Comparison of ENCODE assay signal across 8 cellular contexts in the genomic region with DNA sequence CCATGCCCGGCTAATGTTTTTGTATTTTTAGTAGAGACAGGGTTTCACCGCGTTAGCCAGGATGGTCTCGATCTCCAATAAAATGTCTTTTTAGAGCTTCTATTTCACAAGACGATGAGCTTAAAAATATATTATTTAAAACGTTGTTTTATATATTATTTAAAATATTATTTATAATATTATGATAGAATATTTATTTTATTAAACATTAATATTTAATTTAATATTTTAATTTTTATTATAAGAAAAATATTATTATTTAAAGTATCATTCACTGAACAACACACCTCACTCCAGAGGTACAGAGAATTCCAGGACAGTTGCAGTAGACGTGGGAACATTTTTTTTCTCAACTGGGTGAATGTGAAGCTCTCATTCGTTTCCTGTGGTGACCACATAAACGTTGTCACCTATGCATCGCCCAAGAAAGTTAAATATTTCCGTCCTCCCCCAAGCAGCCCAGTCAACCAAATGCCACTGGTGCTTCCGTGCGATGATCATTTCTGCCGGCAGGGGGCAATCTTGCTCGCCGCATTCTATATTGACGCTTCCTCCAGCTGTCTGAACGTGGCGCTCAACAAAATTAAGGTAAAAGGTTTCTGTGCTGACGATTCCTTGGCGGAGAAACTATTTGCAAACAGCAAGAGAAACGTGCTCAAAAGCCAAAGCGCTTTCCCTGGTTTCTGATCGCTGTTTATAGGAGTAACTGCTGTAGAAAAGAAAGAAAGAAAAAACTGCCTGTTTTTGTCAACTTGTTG. TPM values are rescaled to one million over a fixed set of nuclear protein-coding genes. Genes with fewer than 3 reads are reported as not detected.
DNase-seq lines count a peak whose midpoint lies in the region; ATAC-seq and TF ChIP-seq lines count a peak whose summit lies in the region.

No MANE protein-coding gene starts in this region.

- ATAC-seq in GM19438 (IDR thresholded peaks at IDR 0.05; ENCODE audit: low read depth, unreplicated experiment) (peak; percentile 78), naive B cell (ENCODE audit: low read depth in 2 of 2) (peak; percentile 76 to 83)
- ATAC-seq in stimulated activated effector memory CD8-positive, alpha-beta T cell treated with anti-CD3 and anti-CD28 coated beads, Interleukin-12 subunit alpha, Interleukin-12 subunit beta, amount 100 ng/mL, for 72 hours, result peak; percentile 91

- peak; percentile 74 to 78 (median 75) for DNase-seq in CD4-positive, alpha-beta memory T cell
- DNase-seq in HS-5 (ENCODE audit: low read depth) (peak; percentile 56), OCI-M1 (lab: John Stamatoyannopoulos, UW) (peak; percentile 87), activated T-cell treated with anti-CD3 and anti-CD28 coated beads for 4 hours (peak; percentile 82), esophagus squamous epithelium (lab: John Stamatoyannopoulos, UW) (no peak), naive B cell (peak; percentile 66)
- peak; percentile 88 to 96 for DNase-seq in stimulated activated effector memory CD8-positive, alpha-beta T cell treated with anti-CD3 and anti-CD28 coated beads, Interleukin-12 subunit alpha, Interleukin-12 subunit beta, amount 100 ng/mL, for 72 hours (ENCODE audit: low spot score in 2 of 2)

- 20 to 21% methylated on average over 23 to 24 of the region's 24 CpGs for WGBS in esophagus squamous epithelium, 2 donors

- H3K4me1 Mint-ChIP-seq in CD4-positive, alpha-beta memory T cell, result peaks cover 0 to 7% (median 6%) of the 10 kb centered on the region in 4 donors
- H3K4me1 Mint-ChIP-seq in naive B cell, result peaks cover 0 to 8% (median 5%) of the 10 kb centered on the region in 3 donors
- H3K4me1 Mint-ChIP-seq in stimulated activated effector memory CD8-positive, alpha-beta T cell treated with anti-CD3 and anti-CD28 coated beads, Interleukin-12 subunit alpha, Interleukin-12 subunit beta, amount 100 ng/mL, for 72 hours, result no peaks in the 10 kb centered on the region

- intact Hi-C loops in CD4-positive, alpha-beta memory T cell (cut with micrococcal nuclease), result loop anchor here (1.0 kb wide), 2 partner anchors 151 to 420 kb away; no protein-coding TSS in a partner anchor
- intact Hi-C loops in esophagus squamous epithelium (cut with DNase I), result loop anchor here (5.0 to 10.0 kb wide), 3 partner anchors 131 to 418 kb away; no protein-coding TSS in a partner anchor

- peak overlapping the region in 5 of 8 donors; percentile 24 to 74 (median 57) for H3K4me3 Mint-ChIP-seq in CD4-positive, alpha-beta memory T cell
- peak overlapping the region in 4 of 8 donors; percentile 9 to 69 (median 40) for H3K4me3 Mint-ChIP-seq in naive B cell
- no peak overlapping the region for H3K4me3 Mint-ChIP-seq in stimulated activated effector memory CD8-positive, alpha-beta T cell treated with anti-CD3 and anti-CD28 coated beads, Interleukin-12 subunit alpha, Interleukin-12 subunit beta, amount 100 ng/mL, for 72 hours

- H3K27me3 Mint-ChIP-seq in CD4-positive, alpha-beta memory T cell, result peaks cover 8 to 11% of the 10 kb centered on the region in 2 donors
- peaks cover under 1 to 15% (median 13%) of the 10 kb centered on the region in 3 donors for H3K27me3 Mint-ChIP-seq in naive B cell

- H3K4me1 ChIP-seq in CD4-positive, alpha-beta memory T cell (ENCODE audit: insufficient read depth, low read length), result no peaks in the 10 kb centered on the region
- peaks cover 0 to 7% (median 4%) of the 10 kb centered on the region in 3 donors for H3K4me1 ChIP-seq in esophagus squamous epithelium

- no peaks in the 10 kb centered on the region for H3K27me3 ChIP-seq in CD4-positive, alpha-beta memory T cell (ENCODE audit: insufficient read depth, low read length)
- H3K27me3 ChIP-seq in esophagus squamous epithelium, result peaks cover 0 to under 1% (median 0%) of the 10 kb centered on the region in 4 donors

- TF ChIP-seq POLR2A in esophagus squamous epithelium (IDR thresholded peaks at IDR 0.05), result no peak

- peak; percentile 85 to 96 (median 92) for TF ChIP-seq CTCF in esophagus squamous epithelium (IDR thresholded peaks at IDR 0.05)

- no peaks in the 10 kb centered on the region for H3K9me3 Mint-ChIP-seq in CD4-positive, alpha-beta memory T cell
- H3K9me3 Mint-ChIP-seq in naive B cell, result no peaks in the 10 kb centered on the region
- no peaks in the 10 kb centered on the region for H3K9me3 Mint-ChIP-seq in stimulated activated effector memory CD8-positive, alpha-beta T cell treated with anti-CD3 and anti-CD28 coated beads, Interleukin-12 subunit alpha, Interleukin-12 subunit beta, amount 100 ng/mL, for 72 hours

- no peaks in the 10 kb centered on the region for H3K36me3 Mint-ChIP-seq in CD4-positive, alpha-beta memory T cell
- H3K36me3 Mint-ChIP-seq in naive B cell, result no peaks in the 10 kb centered on the region
- no peaks in the 10 kb centered on the region for H3K36me3 Mint-ChIP-seq in stimulated activated effector memory CD8-positive, alpha-beta T cell treated with anti-CD3 and anti-CD28 coated beads, Interleukin-12 subunit alpha, Interleukin-12 subunit beta, amount 100 ng/mL, for 72 hours

- H3K27ac ChIP-seq in CD4-positive, alpha-beta memory T cell (ENCODE audit: low read depth, low read length), result no peak overlapping the region
- H3K27ac ChIP-seq in esophagus squamous epithelium, result no peak overlapping the region

- CTCF ChIA-PET in CD4-positive, alpha-beta memory T cell (lab: Charles Lee; ENCODE audit: partially characterized antibody), result interaction anchor here (0.7 to 12.3 kb wide), 27 partner anchors 8 to 419 kb away, joined by 3 to 238 read pairs (median 5); a partner anchor contains a TSS

- H3K27ac Mint-ChIP-seq in CD4-positive, alpha-beta memory T cell, result no peak overlapping the region
- no peak overlapping the region for H3K27ac Mint-ChIP-seq in naive B cell
- H3K27ac Mint-ChIP-seq in stimulated activated effector memory CD8-positive, alpha-beta T cell treated with anti-CD3 and anti-CD28 coated beads, Interleukin-12 subunit alpha, Interleukin-12 subunit beta, amount 100 ng/mL, for 72 hours, result no peak overlapping the region

- H3K36me3 ChIP-seq in CD4-positive, alpha-beta memory T cell (ENCODE audit: insufficient read depth, low read length), result no peaks in the 10 kb centered on the region
- H3K36me3 ChIP-seq in esophagus squamous epithelium, result no peaks in the 10 kb centered on the region

- POLR2A ChIA-PET in CD4-positive, alpha-beta memory T cell (lab: Charles Lee; ENCODE audit: partially characterized antibody), result interaction anchor here (0.8 to 2.1 kb wide), 4 partner anchors 101 to 420 kb away, joined by 3 to 9 read pairs (median 5); no protein-coding TSS in a partner anchor

- H3K4me3 ChIP-seq in CD4-positive, alpha-beta memory T cell (ENCODE audit: low read length in 2 of 2), result no peak overlapping the region
- H3K4me3 ChIP-seq in esophagus squamous epithelium, result peak overlapping the region in 2 of 4 donors; percentile 29 to 39

- H3K9me3 ChIP-seq in CD4-positive, alpha-beta memory T cell (ENCODE audit: control insufficient read depth in 1 of 2, low read length in 2 of 2), result no peaks in the 10 kb centered on the region
- no peaks in the 10 kb centered on the region for H3K9me3 ChIP-seq in esophagus squamous epithelium

RNA-seq across cellular contexts. Expression of a gene that starts 41.7 kb away (rescaled TPM):
- not detected for total RNA-seq in CD4-positive, alpha-beta memory T cell
- polyA plus RNA-seq in CD4-positive, alpha-beta memory T cell, result not detected
- total RNA-seq in esophagus squamous epithelium, result not detected
- not detected for polyA plus RNA-seq in naive B cell (ENCODE audit: low read depth in 6 of 6)

RNA-seq across cellular contexts. Expression of a gene that starts 55.8 kb away (rescaled TPM):
- total RNA-seq in CD4-positive, alpha-beta memory T cell, result 1 to 10 TPM; 1.3 to 2.2 TPM
- 1 to 10 TPM in 1 of 2 donors, under 1 TPM in 1; 0.78 to 1.1 TPM for polyA plus RNA-seq in CD4-positive, alpha-beta memory T cell
- 10 to 100 TPM in 2 of 4 donors, 1 to 10 TPM in 2; 7.1 to 15.1 (median 10.8) TPM for total RNA-seq in esophagus squamous epithelium
- polyA plus RNA-seq in naive B cell (ENCODE audit: low read depth in 6 of 6), result 1 to 10 TPM in 5 of 6 donors, under 1 TPM in 1; 0.26 to 3.6 (median 2.2) TPM
